Comparison of ENCODE assay signal across 39 cellular contexts in genomic region chr17:7528842-7529241, GRCh38. TPM values are rescaled to one million over a fixed set of nuclear protein-coding genes. Genes with fewer than 3 reads are reported as not detected.
"Had no signal": no experiment of that assay in that cellular context is flagged by ENCODE, and none has a peak within 500 bp of the region (broad histone marks: within the 10 kb centered on the region; RNA-seq: fewer than 3 reads in every experiment).

No MANE protein-coding gene starts in this region.

- H3K36me3 ChIP-seq: MG63 had no signal

- H3K4me3 ChIP-seq: MG63 had no signal

- DNase-seq: MG63, MM.1S, MV-4-11, NCI-H1048, NCI-H1092, NCI-H1092 treated with DMSO at 0.1 percent for 48 hours, NCI-H1105, NCI-H1105 treated with DMSO at 0.1 percent for 48 hours, NCI-H1417, NCI-H1417 treated with DMSO at 0.1 percent for 48 hours, NCI-H1436, NCI-H1436 treated with DMSO at 0.1 percent for 48 hours, NCI-H146, NCI-H1694, NCI-H1694 treated with DMSO at 0.1 percent for 48 hours, NCI-H187, NCI-H187 treated with DMSO at 0.1 percent for 48 hours, NCI-H1930, NCI-H2029, NCI-H2029 treated with DMSO at 0.1 percent for 48 hours, NCI-H2081, NCI-H2081 treated with DMSO at 0.1 percent for 48 hours, NCI-H2107, NCI-H2171, NCI-H2171 treated with DMSO at 0.1 percent for 48 hours, NCI-H2227 treated with DMSO at 0.1 percent for 48 hours, NCI-H226, NCI-H345, NCI-H446, NCI-H446 treated with DMSO at 0.1 percent for 48 hours, NCI-H510A, NCI-H510A treated with DMSO at 0.1 percent for 48 hours, NCI-H524, NCI-H524 treated with DMSO at 0.1 percent for 48 hours, NCI-H526 had no signal

- H3K27me3 ChIP-seq: MG63 had no signal

RNA-seq across cellular contexts. Expression of gene TNFSF13, which starts 29.7 kb away (rescaled TPM):
- total RNA-seq: LHCN-M2 had no signal

RNA-seq across cellular contexts. Expression of gene SLC35G6, which starts 47.6 kb away (rescaled TPM):
- total RNA-seq: LHCN-M2, M059J, MCF 10A, NCI-H460 had no signal
